In the genomic region with DNA sequence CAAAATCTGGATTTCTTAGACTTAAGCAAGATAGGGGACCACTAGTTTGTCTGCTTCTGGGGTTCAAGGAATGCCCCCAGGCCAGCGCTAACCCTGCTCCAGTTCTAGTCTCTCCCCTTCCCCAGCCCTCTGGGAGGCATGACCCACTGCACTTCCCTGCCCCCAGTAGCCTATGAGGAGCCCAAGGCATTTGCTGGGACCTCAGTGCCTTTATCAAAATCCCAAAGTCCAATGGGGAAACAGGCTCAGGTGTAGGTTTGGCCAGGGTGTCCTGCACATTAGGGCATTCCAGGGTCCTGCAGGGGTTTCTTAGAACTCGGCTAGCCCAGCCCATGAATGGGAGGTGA, we compare ENCODE assay signal across 8 cellular contexts. TPM values are rescaled to one million over a fixed set of nuclear protein-coding genes. Genes with fewer than 3 reads are reported as not detected.
DNase-seq lines count a peak whose midpoint lies in the region; ATAC-seq, FAIRE-seq and TF ChIP-seq lines count a peak whose summit lies in the region.

No MANE protein-coding gene starts in this region.

- no peak for DNase-seq in CD4-positive, alpha-beta T cell
- DNase-seq in Panc1 (ENCODE audit: low read depth, low spot score): no peak
- no peak for DNase-seq in endothelial cell of umbilical vein (ENCODE audit: low read depth, low spot score)
- DNase-seq in osteoblast (ENCODE audit: insufficient read length, low spot score, missing footprints): no peak
- DNase-seq in dedifferentiated amniotic fluid mesenchymal stem cell (ENCODE audit: extremely low spot score): no peak
- DNase-seq in foreskin fibroblast: no peak
- no peak for DNase-seq in effector CD4-positive, alpha-beta T cell

- intact Hi-C loops in CD4-positive, alpha-beta T cell (cut with DNase I, micrococcal nuclease): loop anchor here (2.0 to 5.0 kb wide), 6 partner anchors 43 to 138 kb away; no protein-coding TSS in a partner anchor
- intact Hi-C loops in Panc1 (cut with micrococcal nuclease; ENCODE audit: unreplicated experiment): no loop called here
- intact Hi-C loops in endothelial cell of umbilical vein (cut with micrococcal nuclease): loop anchor here (1.0 to 2.0 kb wide), 6 partner anchors 17 to 80 kb away; a partner anchor contains a TSS

- H3K27me3 ChIP-seq in CD4-positive, alpha-beta T cell (ENCODE audit: control insufficient read depth, insufficient read depth, low read length): no peaks in the 10 kb centered on the region
- H3K27me3 ChIP-seq in Panc1 (ENCODE audit: control insufficient read depth, insufficient read depth, low read length) (no peaks in the 10 kb centered on the region), endothelial cell of umbilical vein (ENCODE audit: control insufficient read depth in 2 of 2, insufficient read depth in 2 of 2, low read length in 2 of 2) (no peaks in the 10 kb centered on the region), osteoblast (ENCODE audit: insufficient read depth, low read length) (no peaks in the 10 kb centered on the region)

- no peaks in the 10 kb centered on the region for H3K9me1 ChIP-seq in endothelial cell of umbilical vein (replicated peaks; ENCODE audit: control insufficient read depth, extremely low read depth, insufficient read depth, low read length)

- in situ Hi-C loops in Panc1 (cut with HindIII; ENCODE audit: low pct_unique_long_range_greater_than_20kb, low sequenced_read_pairs): no loop called here

- H2AFZ ChIP-seq in endothelial cell of umbilical vein (ENCODE audit: low read depth, low read length): no peak overlapping the region
- no peak overlapping the region for H2AFZ ChIP-seq in osteoblast (ENCODE audit: low read length)

- TF ChIP-seq POLR2A in endothelial cell of umbilical vein (IDR thresholded peaks at IDR 0.05; ENCODE audit: low read depth, low read length): no peak

- BruUV-seq in Panc1 (replicated peaks; lab: Mats Ljungman, UMichigan): no TSS peak
- BruUV-seq in endothelial cell of umbilical vein (replicated peaks; lab: Mats Ljungman, UMichigan): TSS peak; percentile 71

- peak overlapping the region; percentile 94 for H3K27ac ChIP-seq in CD4-positive, alpha-beta T cell (ENCODE audit: low read depth, low read length)
- H3K27ac ChIP-seq in Panc1 (ENCODE audit: low read length) (0 out of 2 replicates have a peak overlapping the region, but pooled peaks have one; percentile 5), endothelial cell of umbilical vein (ENCODE audit: insufficient read depth, low read depth, low read length) (peak overlapping the region; percentile 99), osteoblast (ENCODE audit: low read depth, low read length) (peak overlapping the region; percentile 94)

- H3K79me2 ChIP-seq in endothelial cell of umbilical vein (ENCODE audit: control insufficient read depth, insufficient read depth, low read length) (peaks cover 50% of the 10 kb centered on the region), osteoblast (ENCODE audit: insufficient read depth, low read length) (peaks cover 60% of the 10 kb centered on the region)

- CTCF ChIA-PET in CD4-positive, alpha-beta T cell (lab: Charles Lee): interaction anchor here (1.2 to 8.5 kb wide), 4 partner anchors 54 to 135 kb away, joined by 3 to 75 read pairs (median 17); no protein-coding TSS in a partner anchor
- CTCF ChIA-PET in Panc1 (lab: Charles Lee): no interaction called here
- CTCF ChIA-PET in endothelial cell of umbilical vein (lab: Charles Lee): interaction anchor here (0.7 to 3.9 kb wide), 4 partner anchors 12 to 135 kb away, joined by 3 to 42 read pairs (median 4); no protein-coding TSS in a partner anchor

- FAIRE-seq in endothelial cell of umbilical vein (lab: Jason Lieb, UNC): no peak

- dilution Hi-C loops in endothelial cell of umbilical vein (cut with MboI; ENCODE audit: extremely low pct_ligation_motif_present, low sequenced_read_pairs): no loop called here

- peak overlapping the region; percentile 86 for H3K4me3 Mint-ChIP-seq in CD4-positive, alpha-beta T cell

- H3K4me1 ChIP-seq in Panc1 (ENCODE audit: control insufficient read depth, insufficient read depth, low read length): peaks cover 14% of the 10 kb centered on the region
- H3K4me1 ChIP-seq in endothelial cell of umbilical vein (ENCODE audit: control insufficient read depth, extremely low read depth, insufficient read depth, low read length): peaks cover 47% of the 10 kb centered on the region
- H3K4me1 ChIP-seq in osteoblast (ENCODE audit: insufficient read depth, low read length): peaks cover 46% of the 10 kb centered on the region

- TF ChIP-seq CTCF in CD4-positive, alpha-beta T cell (IDR thresholded peaks at IDR 0.05): no peak
- TF ChIP-seq CTCF in Panc1 (IDR thresholded peaks at IDR 0.05) (no peak), endothelial cell of umbilical vein (IDR thresholded peaks at IDR 0.05; ENCODE audit: extremely low read depth in 1 of 2, insufficient read depth in 1 of 2, low read depth in 1 of 2, low read length in 2 of 2) (no peak), osteoblast (IDR thresholded peaks at IDR 0.05; ENCODE audit: extremely low read depth, low read depth, low read length) (no peak), foreskin fibroblast (IDR thresholded peaks at IDR 0.05; ENCODE audit: low read depth, low read length) (no peak)

- peak overlapping the region; percentile 94 for H3K4me2 ChIP-seq in endothelial cell of umbilical vein (ENCODE audit: insufficient read depth, low read length)
- peak overlapping the region; percentile 73 for H3K4me2 ChIP-seq in osteoblast (ENCODE audit: insufficient read depth, low read length)

- POLR2A ChIA-PET in CD4-positive, alpha-beta T cell (lab: Charles Lee): interaction anchor here (0.9 to 5.0 kb wide), 5 partner anchors 53 to 132 kb away, joined by 3 to 68 read pairs (median 7); no protein-coding TSS in a partner anchor
- POLR2A ChIA-PET in Panc1 (lab: Charles Lee) (no interaction called here), endothelial cell of umbilical vein (lab: Charles Lee) (no interaction called here)

- H3K36me3 Mint-ChIP-seq in CD4-positive, alpha-beta T cell (ENCODE audit: low read depth): peaks cover 35% of the 10 kb centered on the region

- peak overlapping the region; percentile 99 for H3K9ac ChIP-seq in endothelial cell of umbilical vein (replicated peaks; ENCODE audit: extremely low read depth, insufficient read depth, low read length)

- H3K4me3 ChIP-seq in Panc1 (ENCODE audit: low read depth in 2 of 2, low read length in 2 of 2): peak overlapping the region; percentile 78 to 88; a peak in 3 of 4 replicates
- peak overlapping the region; percentile 78 to 95 (median 86) for H3K4me3 ChIP-seq in endothelial cell of umbilical vein (replicated peaks in 1 of 3; ENCODE audit: insufficient read depth in 1 of 3, low read depth in 1 of 3, low read length in 3 of 3)
- peak overlapping the region; percentile 89 for H3K4me3 ChIP-seq in osteoblast (ENCODE audit: insufficient read depth, low read length)
- peak overlapping the region in 1 of 2 donors; percentile 77 for H3K4me3 ChIP-seq in foreskin fibroblast (ENCODE audit: low read depth in 1 of 2, low read length in 2 of 2)

- no peaks in the 10 kb centered on the region for H3K9me3 ChIP-seq in CD4-positive, alpha-beta T cell (ENCODE audit: control insufficient read depth, low read length)
- H3K9me3 ChIP-seq in Panc1 (ENCODE audit: control insufficient read depth, insufficient read depth, low read depth, low read length) (no peaks in the 10 kb centered on the region), endothelial cell of umbilical vein (replicated peaks; ENCODE audit: control insufficient read depth, insufficient read depth, low read length) (no peaks in the 10 kb centered on the region), osteoblast (ENCODE audit: low read depth, low read length) (no peaks in the 10 kb centered on the region)

- peak overlapping the region; percentile 89 for H3K27ac Mint-ChIP-seq in CD4-positive, alpha-beta T cell

- ATAC-seq in CD4-positive, alpha-beta T cell (ENCODE audit: poor library complexity): no peak
- ATAC-seq in Panc1 (no peak), HG03342 (IDR thresholded peaks at IDR 0.05; ENCODE audit: unreplicated experiment) (no peak)

- no peaks in the 10 kb centered on the region; the same call in 1 of the 2 replicates for H3K36me3 ChIP-seq in Panc1 (ENCODE audit: control insufficient read depth, insufficient read depth, low read length)
- H3K36me3 ChIP-seq in endothelial cell of umbilical vein (ENCODE audit: control insufficient read depth in 2 of 2, extremely low read depth in 1 of 2, insufficient read depth in 2 of 2, low read length in 2 of 2): peaks cover 5 to 6% of the 10 kb centered on the region in 2 experiments
- H3K36me3 ChIP-seq in osteoblast (ENCODE audit: insufficient read depth, low read length): peaks cover 16% of the 10 kb centered on the region

- no peaks in the 10 kb centered on the region for H3K27me3 Mint-ChIP-seq in CD4-positive, alpha-beta T cell

- no peaks in the 10 kb centered on the region for H3K9me3 Mint-ChIP-seq in CD4-positive, alpha-beta T cell

- H3K4me1 Mint-ChIP-seq in CD4-positive, alpha-beta T cell (ENCODE audit: low read depth): peaks cover 61% of the 10 kb centered on the region

- no peaks in the 10 kb centered on the region for H4K20me1 ChIP-seq in endothelial cell of umbilical vein (replicated peaks; ENCODE audit: control insufficient read depth, extremely low read depth, insufficient read depth, low read length)
- H4K20me1 ChIP-seq in osteoblast (ENCODE audit: insufficient read depth, low read length): peaks cover 9% of the 10 kb centered on the region

RNA-seq across cellular contexts. Expression of a gene that starts 1.2 kb away (rescaled TPM):
- 100 to 1,000 TPM; 145 to 147 TPM for total RNA-seq in CD4-positive, alpha-beta T cell
- total RNA-seq in Panc1 (2021; ENCODE audit: unreplicated experiment) (28.9 TPM), endothelial cell of umbilical vein (139 and 150 TPM in 2 replicates), osteoblast (28.0 and 32.9 TPM in 2 replicates)
- polyA plus RNA-seq in Panc1 (2012; ENCODE audit: insufficient read length): 22.2 TPM
- 138 and 146 TPM in 2 replicates for polyA plus RNA-seq in endothelial cell of umbilical vein
- polyA plus RNA-seq in endothelial cell of umbilical vein (2011; cell fraction: cytosol; rRNA removed): 66.6 and 74.7 TPM in 2 replicates
- 157 and 166 TPM in 2 replicates for polyA plus RNA-seq in endothelial cell of umbilical vein (2011; cell fraction: nucleus; rRNA removed)
- polyA plus RNA-seq in endothelial cell of umbilical vein (2012): 42.3 and 46.7 TPM in 2 replicates
- polyA minus RNA-seq in endothelial cell of umbilical vein: 178 and 179 TPM in 2 replicates
- 15.6 TPM for polyA minus RNA-seq in endothelial cell of umbilical vein (2011; cell fraction: cytosol; rRNA and poly(A)+ RNA removed)
- 84.3 and 84.5 TPM in 2 replicates for polyA minus RNA-seq in endothelial cell of umbilical vein (2011; cell fraction: nucleus; rRNA and poly(A)+ RNA removed)

RNA-seq across cellular contexts. Expression of a gene that starts 46.4 kb away (rescaled TPM):
- total RNA-seq in CD4-positive, alpha-beta T cell: 10 to 100 TPM; 31.9 to 33.9 TPM
- total RNA-seq in Panc1 (2021; ENCODE audit: unreplicated experiment) (48.2 TPM), endothelial cell of umbilical vein (42.0 and 46.4 TPM in 2 replicates), osteoblast (57.9 and 71.3 TPM in 2 replicates)
- polyA plus RNA-seq in Panc1 (2012; ENCODE audit: insufficient read length): 81.0 TPM
- polyA plus RNA-seq in endothelial cell of umbilical vein: 21.9 and 23.8 TPM in 2 replicates
- 28.7 and 36.9 TPM in 2 replicates for polyA plus RNA-seq in endothelial cell of umbilical vein (2011; cell fraction: cytosol; rRNA removed)
- polyA plus RNA-seq in endothelial cell of umbilical vein (2011; cell fraction: nucleus; rRNA removed): 15.8 and 16.2 TPM in 2 replicates
- polyA plus RNA-seq in endothelial cell of umbilical vein (2012): 51.1 and 71.1 TPM in 2 replicates
- 29.8 and 36.0 TPM in 2 replicates for polyA minus RNA-seq in endothelial cell of umbilical vein
- polyA minus RNA-seq in endothelial cell of umbilical vein (2011; cell fraction: cytosol; rRNA and poly(A)+ RNA removed): 21.2 TPM
- 14.1 and 18.2 TPM in 2 replicates for polyA minus RNA-seq in endothelial cell of umbilical vein (2011; cell fraction: nucleus; rRNA and poly(A)+ RNA removed)

Comparison
In these comparisons a context has a peak if more than half of its experiments do, and no peak if none do; other contexts are left out.
1. H3K27ac ChIP-seq: peak in every context shown above with its lines; median percentile 99 in endothelial cell of umbilical vein; 94 in CD4-positive, alpha-beta T cell; 94 in osteoblast; 5 in Panc1.